Comparison of ENCODE assay signal across 7 cellular contexts in the genomic region with DNA sequence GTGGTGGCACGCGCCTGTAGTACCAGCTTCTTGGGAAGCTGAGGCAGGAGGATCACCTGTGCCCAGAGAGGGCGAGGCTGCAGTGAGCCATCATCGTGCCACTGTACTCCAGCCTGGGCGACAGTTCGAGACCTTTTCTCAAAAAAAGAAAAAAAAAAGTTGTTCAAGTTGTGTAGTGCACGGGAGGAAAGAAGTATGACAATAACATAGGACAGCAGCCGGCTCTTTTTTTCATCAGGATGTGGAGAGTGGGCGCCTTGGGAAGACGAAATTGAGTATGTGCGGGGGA. TPM values are rescaled to one million over a fixed set of nuclear protein-coding genes. Genes with fewer than 3 reads are reported as not detected.
DNase-seq lines count a peak whose midpoint lies in the region; ATAC-seq and TF ChIP-seq lines count a peak whose summit lies in the region.

No MANE protein-coding gene starts in this region.

- no peak overlapping the region for H3K4me3 ChIP-seq in IMR-90 (ENCODE audit: insufficient read depth, low read depth, low read length)
- H3K4me3 ChIP-seq in stomach smooth muscle (ENCODE audit: low read length in 2 of 2) = peak overlapping the region; percentile 73 to 81

- H3K36me3 Mint-ChIP-seq in activated naive CD8-positive, alpha-beta T cell treated with anti-CD3 and anti-CD28 coated beads, Interleukin-2, amount 10 ng/mL, durations not matched to agents 7 days and 5 days = peaks cover 1% of the 10 kb centered on the region
- H3K36me3 Mint-ChIP-seq in immature natural killer cell = peaks cover 0 to 3% (median 0%) of the 10 kb centered on the region in 3 donors

- H3K27me3 Mint-ChIP-seq in activated naive CD8-positive, alpha-beta T cell treated with anti-CD3 and anti-CD28 coated beads, Interleukin-2, amount 10 ng/mL, durations not matched to agents 7 days and 5 days = no peaks in the 10 kb centered on the region
- H3K27me3 Mint-ChIP-seq in immature natural killer cell (ENCODE audit: low read depth in 3 of 3) = peaks cover 11 to 26% (median 25%) of the 10 kb centered on the region in 3 donors

- H3K36me3 ChIP-seq in IMR-90 (ENCODE audit: control insufficient read depth, insufficient read depth, low read length) (no peaks in the 10 kb centered on the region), stomach smooth muscle (ENCODE audit: control insufficient read depth in 2 of 2, insufficient read depth in 2 of 2, low read length in 2 of 2) (no peaks in the 10 kb centered on the region)

- no peaks in the 10 kb centered on the region for H4K20me1 ChIP-seq in IMR-90 (ENCODE audit: insufficient read depth, low read length)

- peak overlapping the region; percentile 79; the same call in 2 of the 3 replicates for H2BK15ac ChIP-seq in IMR-90 (ENCODE audit: low read depth, low read length)

- H3K4me1 ChIP-seq in IMR-90 (ENCODE audit: control insufficient read depth, insufficient read depth, low read length) = peaks cover 17% of the 10 kb centered on the region
- H3K4me1 ChIP-seq in stomach smooth muscle (ENCODE audit: control insufficient read depth, insufficient read depth, low read length) = peaks cover 24% of the 10 kb centered on the region

- peak overlapping the region; percentile 24 for H3K4me2 ChIP-seq in IMR-90 (ENCODE audit: low read depth, low read length)

- no TSS peak for BruUV-seq in IMR-90 (replicated peaks; lab: Mats Ljungman, UMichigan)

- in situ Hi-C loops in IMR-90 (cut with MboI; ENCODE audit: low sequenced_read_pairs) = no loop called here

- TF ChIP-seq CTCF in IMR-90 (conservative IDR thresholded peaks at IDR 0.05; ENCODE audit: low read depth, low read length) = no peak

- H3K27ac Mint-ChIP-seq in activated naive CD8-positive, alpha-beta T cell treated with anti-CD3 and anti-CD28 coated beads, Interleukin-2, amount 10 ng/mL, durations not matched to agents 7 days and 5 days = peak overlapping the region; percentile 94
- peak overlapping the region; percentile 95 to 100 (median 99) for H3K27ac Mint-ChIP-seq in immature natural killer cell

- peak overlapping the region; percentile 64; the same call in 1 of the 2 replicates for H2BK20ac ChIP-seq in IMR-90 (ENCODE audit: low read depth, low read length)

- peak overlapping the region; percentile 40 for H4K5ac ChIP-seq in IMR-90 (ENCODE audit: low read depth, low read length)

- peak overlapping the region; percentile 55; the same call in 1 of the 2 replicates for H2BK120ac ChIP-seq in IMR-90 (ENCODE audit: low read depth, low read length)

- intact Hi-C loops in IMR-90 (cut with micrococcal nuclease) = loop anchor here (1.0 kb wide), 1 partner anchor 36 kb away; a partner anchor contains a TSS

- H2AK5ac ChIP-seq in IMR-90 (ENCODE audit: low read depth, low read length) = peak overlapping the region; percentile 94

- H3K18ac ChIP-seq in IMR-90 (ENCODE audit: low read depth, low read length) = peak overlapping the region; percentile 63

- H3K23ac ChIP-seq in IMR-90 (ENCODE audit: low read depth, low read length) = 0 out of 2 replicates have a peak overlapping the region, but pooled peaks have one; percentile 40

- peak overlapping the region; percentile 51 for H3K14ac ChIP-seq in IMR-90 (replicated peaks; ENCODE audit: low read depth, low read length)

- H3K9me1 ChIP-seq in IMR-90 (ENCODE audit: insufficient read depth, low read length) = peaks cover 13% of the 10 kb centered on the region

- H3K27me3 ChIP-seq in IMR-90 (ENCODE audit: control insufficient read depth, insufficient read depth, low read length) (no peaks in the 10 kb centered on the region), stomach smooth muscle (ENCODE audit: control insufficient read depth in 1 of 2, insufficient read depth in 2 of 2, low read length in 2 of 2) (no peaks in the 10 kb centered on the region)

- POLR2A ChIA-PET in IMR-90 (lab: Charles Lee; ENCODE audit: unreplicated experiment) = interaction anchor here (0.9 kb wide), 1 partner anchor 8 kb away, joined by 3 read pairs; no protein-coding TSS in a partner anchor
- POLR2A ChIA-PET in activated naive CD8-positive, alpha-beta T cell treated with anti-CD3 and anti-CD28 coated beads, Interleukin-2, amount 10 ng/mL, durations not matched to agents 7 days and 5 days (lab: Charles Lee) = interaction anchor here (0.9 to 7.4 kb wide), 9 partner anchors 8 to 210 kb away, joined by 3 to 216 read pairs (median 28); a partner anchor contains a TSS

- ATAC-seq in IMR-90 (ENCODE audit: low read depth) (no peak), GM21619 (IDR thresholded peaks at IDR 0.05; ENCODE audit: unreplicated experiment) (no peak), HG03460 (IDR thresholded peaks at IDR 0.05; ENCODE audit: unreplicated experiment) (no peak)
- no peak for ATAC-seq in activated naive CD8-positive, alpha-beta T cell treated with anti-CD3 and anti-CD28 coated beads, Interleukin-2, amount 10 ng/mL, durations not matched to agents 7 days and 5 days (ENCODE audit: low read depth)

- peak overlapping the region; percentile 98 to 100 for H4K8ac ChIP-seq in IMR-90 (ENCODE audit: low read depth in 2 of 2, low read length in 2 of 2)

- DNase-seq in IMR-90 (no peak), immature natural killer cell (no peak), NCI-H1436 (lab: John Stamatoyannopoulos, UW) (no peak)
- peak; percentile 37 for DNase-seq in activated naive CD8-positive, alpha-beta T cell treated with anti-CD3 and anti-CD28 coated beads, Interleukin-2, amount 10 ng/mL, durations not matched to agents 7 days and 5 days

- no peak overlapping the region for H3K56ac ChIP-seq in IMR-90 (ENCODE audit: extremely low read depth, insufficient read depth, low read length)

- peak overlapping the region; percentile 85 for H3K4me3 Mint-ChIP-seq in activated naive CD8-positive, alpha-beta T cell treated with anti-CD3 and anti-CD28 coated beads, Interleukin-2, amount 10 ng/mL, durations not matched to agents 7 days and 5 days
- H3K4me3 Mint-ChIP-seq in immature natural killer cell = peak overlapping the region; percentile 87 to 96 (median 91)

- peak overlapping the region; percentile 73 for H2BK5ac ChIP-seq in IMR-90 (ENCODE audit: low read depth, low read length, poor library complexity, severe bottlenecking)

- H3K9me3 Mint-ChIP-seq in activated naive CD8-positive, alpha-beta T cell treated with anti-CD3 and anti-CD28 coated beads, Interleukin-2, amount 10 ng/mL, durations not matched to agents 7 days and 5 days = peaks cover 1% of the 10 kb centered on the region
- no peaks in the 10 kb centered on the region for H3K9me3 Mint-ChIP-seq in immature natural killer cell

- TF ChIP-seq RAD21 in IMR-90 (IDR thresholded peaks at IDR 0.05; ENCODE audit: low read length) = no peak

- H2AFZ ChIP-seq in IMR-90 (replicated peaks; ENCODE audit: low read length, poor library complexity) = peak overlapping the region; percentile 88

- peak overlapping the region; percentile 91 for H2AK9ac ChIP-seq in IMR-90 (replicated peaks; ENCODE audit: low read depth, low read length, poor library complexity)

- H3K9me3 ChIP-seq in IMR-90 (ENCODE audit: control insufficient read depth, insufficient read depth, low read length) (no peaks in the 10 kb centered on the region), stomach smooth muscle (ENCODE audit: control insufficient read depth in 2 of 2, low read length in 2 of 2) (no peaks in the 10 kb centered on the region)

- H3K9ac ChIP-seq in IMR-90 (ENCODE audit: low read depth, low read length) (no peak overlapping the region), stomach smooth muscle (ENCODE audit: low read length in 2 of 2) (peak overlapping the region; percentile 29 to 98)

- peak overlapping the region; percentile 93 for H4K91ac ChIP-seq in IMR-90 (ENCODE audit: insufficient read depth, low read depth, low read length)

- peaks cover 0 to 3% of the 10 kb centered on the region in 2 experiments; a peak in 1 of 4 replicates for H3K79me1 ChIP-seq in IMR-90 (ENCODE audit: low read depth in 1 of 2, low read length in 2 of 2)

- H3K4me1 Mint-ChIP-seq in activated naive CD8-positive, alpha-beta T cell treated with anti-CD3 and anti-CD28 coated beads, Interleukin-2, amount 10 ng/mL, durations not matched to agents 7 days and 5 days = peaks cover 56% of the 10 kb centered on the region
- peaks cover 79 to 80% of the 10 kb centered on the region in 2 donors for H3K4me1 Mint-ChIP-seq in immature natural killer cell

- 78% methylated on average over 3 of the region's 11 CpGs; no CpG with 5 or more reads in 1 of the 2 experiments for WGBS in IMR-90 (ENCODE audit: extremely low coverage in 2 of 2, insufficient read length in 1 of 2), 2 experiments

- H3K27ac ChIP-seq in IMR-90 (ENCODE audit: insufficient read depth, low read length) (peak overlapping the region; percentile 99), stomach smooth muscle (ENCODE audit: low read length) (peak overlapping the region; percentile 98)

- no peak for TF ChIP-seq POLR2A in IMR-90 (IDR thresholded peaks at IDR 0.05; ENCODE audit: low read depth, low read length)

- dilution Hi-C loops in IMR-90 (cut with HindIII; ENCODE audit: low sequenced_read_pairs, unreplicated experiment) = no loop called here

- peak overlapping the region; percentile 86 for H3K4ac ChIP-seq in IMR-90 (ENCODE audit: low read depth, low read length)

- CTCF ChIA-PET in IMR-90 (lab: Yijun Ruan, JAX) = interaction anchor here (1.6 kb wide), 1 partner anchor 83 kb away, joined by 6 read pairs; no protein-coding TSS in a partner anchor

TF ChIP-seq in IMR-90, 13 proteins besides CTCF, POLR2A, EP300 and RAD21 (continues in another document):
- TF ChIP-seq MXI1 (IDR thresholded peaks at IDR 0.05; ENCODE audit: borderline replicate concordance, low read depth, low read length) (no peak), NFE2L2 (IDR thresholded peaks at IDR 0.05; ENCODE audit: low read depth, low read length) (no peak), MAFK (IDR thresholded peaks at IDR 0.05; ENCODE audit: low read depth, low read length) (no peak), CHD1 (IDR thresholded peaks at IDR 0.05; ENCODE audit: low read depth, low read length) (no peak), MAZ (IDR thresholded peaks at IDR 0.05; ENCODE audit: borderline replicate concordance, low read depth, low read length) (no peak), CEBPB (IDR thresholded peaks at IDR 0.05; ENCODE audit: low read depth, low read length) (no peak), BHLHE40 (IDR thresholded peaks at IDR 0.05; ENCODE audit: low read depth, low read length) (no peak), RCOR1 (IDR thresholded peaks at IDR 0.05; ENCODE audit: insufficient replicate concordance, low read length) (no peak), RFX5 (IDR thresholded peaks at IDR 0.05; ENCODE audit: low read depth, low read length) (no peak)

RNA-seq across cellular contexts. Expression of a gene that starts 36.5 kb away (rescaled TPM):
- 33.6 and 33.7 TPM in 2 replicates for total RNA-seq in IMR-90 (2012; rRNA removed)
- polyA plus RNA-seq in IMR-90 (2012; rRNA removed) (166 and 171 TPM in 2 replicates), immature natural killer cell (100 to 1,000 TPM; 184 to 233 (median 232) TPM)
- 110 and 170 TPM in 2 replicates for polyA plus RNA-seq in IMR-90 (2012; cell fraction: cytosol; rRNA removed)
- polyA plus RNA-seq in IMR-90 (2012; cell fraction: nucleus; rRNA removed; ENCODE audit: low replicate concordance) = 68.9 and 69.8 TPM in 2 replicates
- total RNA-seq in activated naive CD8-positive, alpha-beta T cell treated with anti-CD3 and anti-CD28 coated beads, Interleukin-2, amount 10 ng/mL, durations not matched to agents 7 days and 5 days = 100 to 1,000 TPM; 459 to 467 TPM

Comparison
In these comparisons a context has a peak if more than half of its experiments do, and no peak if none do; other contexts are left out.
1. RNA of a gene that starts 36.5 kb away (total RNA-seq): 459 to 467 TPM in activated naive CD8-positive, alpha-beta T cell treated with anti-CD3 and anti-CD28 coated beads, Interleukin-2, amount 10 ng/mL, durations not matched to agents 7 days and 5 days; 33.6 to 33.7 TPM in IMR-90; every median in the first group is over 10 times any median in the second.